12 cellular contexts compared by ENCODE assay signal in genomic region chr12:26239127-26239500, GRCh38. TPM values are rescaled to one million over a fixed set of nuclear protein-coding genes. Genes with fewer than 3 reads are reported as not detected.
DNase-seq lines count a peak whose midpoint lies in the region; ATAC-seq and TF ChIP-seq lines count a peak whose summit lies in the region.
"Had no signal": no experiment of that assay in that cellular context is flagged by ENCODE, and none has a peak within 500 bp of the region (broad histone marks: within the 10 kb centered on the region; RNA-seq: fewer than 3 reads in every experiment).

No MANE protein-coding gene starts in this region.

- no peaks in the 10 kb centered on the region for H3K9me3 ChIP-seq in BLaER1 treated with 17β-estradiol and CSF1 and Interleukin-3, amounts not matched to agents 10 nM and 100 nM (replicated peaks in 1 of 11)
- H3K9me3 ChIP-seq in SJSA1 (replicated peaks) (no peaks in the 10 kb centered on the region), gastrocnemius medialis (no peaks in the 10 kb centered on the region), vagina (no peaks in the 10 kb centered on the region)
- H3K9me3 ChIP-seq: mucosa of descending colon had no signal

- in situ Hi-C loops in gastrocnemius medialis (cut with MboI; ENCODE audit: low sequenced_read_pairs in 4 of 4): no loop called here

- TF ChIP-seq CTCF in gastrocnemius medialis (IDR thresholded peaks at IDR 0.05 in 4 of 5, conservative IDR thresholded peaks at IDR 0.05 in 1 of 5) (no peak), vagina (IDR thresholded peaks at IDR 0.05) (no peak)

- H3K4me1 ChIP-seq in BLaER1 treated with 17β-estradiol and CSF1 and Interleukin-3, amounts not matched to agents 10 nM and 100 nM: peaks cover 0 to 16% (median 9%) of the 10 kb centered on the region in 10 experiments; a peak in 11 of 20 replicates
- H3K4me1 ChIP-seq in SJSA1 (replicated peaks) (peaks cover 34% of the 10 kb centered on the region), gastrocnemius medialis (peaks cover 5 to 6% of the 10 kb centered on the region in 2 donors), vagina (peaks cover 15% of the 10 kb centered on the region)

- intact Hi-C loops in Right ventricle myocardium superior (cut with DNase I): no loop called here
- intact Hi-C loops in gastrocnemius medialis (cut with DNase I; ENCODE audit: low total_unique reads): no loop called here
- intact Hi-C loops in vagina (cut with DNase I): no loop called here

- DNase-seq in SJSA1 (ENCODE audit: low read depth in 1 of 2, low spot score in 2 of 2) (no peak), Right ventricle myocardium superior (no peak), gastrocnemius medialis (no peak), vagina (ENCODE audit: extremely low spot score in 2 of 2) (no peak)
- no peak for DNase-seq in stimulated activated CD8-positive, alpha-beta memory T cell treated with anti-CD3 and anti-CD28 coated beads, Interleukin-4, amount 100 ng/mL, for 48 hours
- DNase-seq: activated naive CD8-positive, alpha-beta T cell treated with anti-CD3 and anti-CD28 coated beads for 36 hours; activated T-cell treated with anti-CD3 and anti-CD28 coated beads for 4 hours; NCI-H2107 had no signal

- no peak overlapping the region for H3K4me3 ChIP-seq in BLaER1 treated with 17β-estradiol and CSF1 and Interleukin-3, amounts not matched to agents 10 nM and 100 nM
- H3K4me3 ChIP-seq in SJSA1 (no peak overlapping the region), gastrocnemius medialis (no peak overlapping the region), vagina (no peak overlapping the region)
- H3K4me3 ChIP-seq: mucosa of descending colon had no signal

- H3K27ac ChIP-seq in BLaER1 treated with 17β-estradiol and CSF1 and Interleukin-3, amounts not matched to agents 10 nM and 100 nM: no peak overlapping the region
- H3K27ac ChIP-seq in SJSA1 (peak overlapping the region; percentile 74), gastrocnemius medialis (peak overlapping the region in 1 of 4 donors; percentile 22), vagina (no peak overlapping the region)

- H4K20me1 ChIP-seq in BLaER1 treated with 17β-estradiol and CSF1 and Interleukin-3, amounts not matched to agents 10 nM and 100 nM: no peaks in the 10 kb centered on the region

- no peaks in the 10 kb centered on the region for H3K27me3 ChIP-seq in BLaER1 treated with 17β-estradiol and CSF1 and Interleukin-3, amounts not matched to agents 10 nM and 100 nM
- H3K27me3 ChIP-seq in SJSA1 (replicated peaks) (no peaks in the 10 kb centered on the region), gastrocnemius medialis (no peaks in the 10 kb centered on the region), vagina (no peaks in the 10 kb centered on the region)

- no peak overlapping the region for H3K9ac ChIP-seq in BLaER1 treated with 17β-estradiol and CSF1 and Interleukin-3, amounts not matched to agents 10 nM and 100 nM

- no peaks in the 10 kb centered on the region for H3K36me3 ChIP-seq in BLaER1 treated with 17β-estradiol and CSF1 and Interleukin-3, amounts not matched to agents 10 nM and 100 nM
- H3K36me3 ChIP-seq in SJSA1 (no peaks in the 10 kb centered on the region), gastrocnemius medialis (no peaks in the 10 kb centered on the region), vagina (no peaks in the 10 kb centered on the region)

- ATAC-seq in Right ventricle myocardium superior (ENCODE audit: poor library complexity) (peak; percentile 34), gastrocnemius medialis (peak; percentile 24 to 26), GM21367 (IDR thresholded peaks at IDR 0.05; ENCODE audit: unreplicated experiment) (no peak), GM19467 (IDR thresholded peaks at IDR 0.05; ENCODE audit: unreplicated experiment) (no peak)

- TF ChIP-seq POLR2A in gastrocnemius medialis (IDR thresholded peaks at IDR 0.05) (no peak), vagina (IDR thresholded peaks at IDR 0.05) (no peak)

- peak overlapping the region in 8 of 11 experiments; percentile 1 to 40 (median 13); a peak in 7 of 22 replicates for H3K4me2 ChIP-seq in BLaER1 treated with 17β-estradiol and CSF1 and Interleukin-3, amounts not matched to agents 10 nM and 100 nM

RNA-seq across cellular contexts. Expression of gene SSPN, which starts 43.7 kb away (rescaled TPM):
- total RNA-seq in SJSA1 (2014; rRNA removed; shearing (Covaris generic)): 35.6 and 37.1 TPM in 2 replicates
- total RNA-seq in Right ventricle myocardium superior: 51.5 TPM
- total RNA-seq in gastrocnemius medialis: 10 to 100 TPM; 23.0 to 65.7 (median 32.4) TPM
- 44.7 TPM for total RNA-seq in vagina
- total RNA-seq: activated naive CD8-positive, alpha-beta T cell treated with anti-CD3 and anti-CD28 coated beads for 36 hours had no signal

Comparison
In these comparisons a context has a peak if more than half of its experiments do, and no peak if none do; other contexts are left out.
1. ATAC-seq: peak in Right ventricle myocardium superior (single experiment) and gastrocnemius medialis (2 of 2); none in GM21367 (single experiment) and GM19467 (single experiment).